Comparison of ENCODE assay signal across 9 cellular contexts in the genomic region with DNA sequence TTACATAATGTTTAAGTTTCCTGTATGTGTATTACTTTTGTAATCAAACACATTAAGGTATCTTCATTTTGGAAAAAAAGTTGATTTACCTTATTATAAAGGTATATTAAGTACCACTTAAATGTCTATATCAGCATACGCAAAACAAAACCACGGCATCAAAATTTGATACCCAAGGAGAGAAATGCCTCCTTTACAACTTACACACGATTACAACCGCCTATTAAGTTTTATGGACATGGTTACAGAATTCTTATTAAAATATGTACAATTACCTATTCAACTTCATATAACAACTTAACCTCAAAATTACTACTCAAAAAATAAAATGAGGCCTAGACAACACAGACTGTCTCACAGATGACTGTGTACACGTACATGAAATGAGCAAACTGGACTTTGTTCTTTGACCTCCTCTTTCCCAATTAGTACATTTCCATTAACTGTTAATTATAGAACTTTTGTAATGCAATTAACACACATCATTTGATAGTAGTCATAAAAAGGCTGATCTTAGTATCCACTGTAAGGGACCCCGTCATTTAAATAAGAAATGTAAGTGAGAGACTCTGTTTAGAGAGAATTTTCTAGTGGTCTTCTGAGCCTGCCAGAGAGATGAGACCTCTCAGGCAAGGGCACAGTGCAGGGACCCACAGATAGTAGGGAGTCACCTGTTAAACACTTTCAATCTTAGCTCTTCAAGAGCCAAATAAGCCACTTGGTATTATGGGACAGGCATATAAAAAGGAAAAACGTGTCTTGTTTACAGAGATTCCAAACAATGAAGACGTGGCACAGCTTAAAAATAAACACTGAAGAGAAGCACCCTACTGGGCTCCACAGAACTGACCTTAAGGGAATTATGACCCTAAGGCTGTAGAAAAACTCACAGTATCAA. TPM values are rescaled to one million over a fixed set of nuclear protein-coding genes. Genes with fewer than 3 reads are reported as not detected.
DNase-seq lines count a peak whose midpoint lies in the region; ATAC-seq and TF ChIP-seq lines count a peak whose summit lies in the region.
"Had no signal": no experiment of that assay in that cellular context is flagged by ENCODE, and none has a peak within 500 bp of the region (broad histone marks: within the 10 kb centered on the region; RNA-seq: fewer than 3 reads in every experiment).

No MANE protein-coding gene starts in this region.

- ATAC-seq in GM18909 (IDR thresholded peaks at IDR 0.05; ENCODE audit: poor library complexity, unreplicated experiment): no peak
- ATAC-seq in GM21619 (IDR thresholded peaks at IDR 0.05; ENCODE audit: unreplicated experiment): no peak

- peak overlapping the region; percentile 95 for H3K4me3 Mint-ChIP-seq in chondrocyte (ENCODE audit: unreplicated experiment)

- H3K4me1 Mint-ChIP-seq in chondrocyte (ENCODE audit: low read depth): peaks cover 71% of the 10 kb centered on the region

- no peaks in the 10 kb centered on the region for H3K36me3 Mint-ChIP-seq in chondrocyte (ENCODE audit: low read depth)

- H3K27ac ChIP-seq in AG04450 (ENCODE audit: low read depth, low read length) (peak overlapping the region; percentile 22), muscle layer of duodenum (ENCODE audit: low read length) (peak overlapping the region; percentile 98)

- DNase-seq in AG04450 (ENCODE audit: low read depth, low spot score): no peak
- no peak for DNase-seq in Jurkat, Clone E6-1 (ENCODE audit: low read depth, low spot score)
- no peak for DNase-seq in chondrocyte (ENCODE audit: low spot score)
- DNase-seq in NCI-H187 treated with DMSO at 0.1 percent for 48 hours (lab: John Stamatoyannopoulos, UW): no peak
- DNase-seq in GM13976 (ENCODE audit: low spot score): no peak
- DNase-seq: NCI-H1930 had no signal

- H3K36me3 ChIP-seq in muscle layer of duodenum (ENCODE audit: control insufficient read depth in 1 of 2, insufficient read depth in 2 of 2, low read length in 2 of 2): no peaks in the 10 kb centered on the region

- POLR2A ChIA-PET in AG04450 (lab: Yijun Ruan, JAX): interaction anchor here (1.7 to 1.8 kb wide), 2 partner anchors 13 to 21 kb away, joined by 4 to 6 read pairs; no protein-coding TSS in a partner anchor

- CTCF ChIA-PET in AG04450 (lab: Charles Lee): interaction anchor here (1.8 to 2.2 kb wide), 2 partner anchors 10 to 23 kb away, joined by 8 read pairs; no protein-coding TSS in a partner anchor

- peak overlapping the region; percentile 98 for H3K27ac Mint-ChIP-seq in chondrocyte (ENCODE audit: unreplicated experiment)

- in situ Hi-C loops in GM13976 (cut with MboI; ENCODE audit: low sequenced_read_pairs, unreplicated experiment): no loop called here

- H3K4me3 ChIP-seq in AG04450 (ENCODE audit: low read depth, low read length) (peak overlapping the region; percentile 87), muscle layer of duodenum (ENCODE audit: low read depth in 1 of 2, low read length in 2 of 2) (peak overlapping the region; percentile 96 to 97)
- peak overlapping the region; percentile 88 for H3K4me3 ChIP-seq in Jurkat, Clone E6-1 (ENCODE audit: low read length)

- no peaks in the 10 kb centered on the region for H3K27me3 Mint-ChIP-seq in chondrocyte (ENCODE audit: low read depth)

- peaks cover 33 to 83% of the 10 kb centered on the region in 2 donors for H3K4me1 ChIP-seq in muscle layer of duodenum (ENCODE audit: control insufficient read depth in 1 of 2, insufficient read depth in 2 of 2, low read length in 2 of 2)

- no peaks in the 10 kb centered on the region for H3K27me3 ChIP-seq in AG04450 (ENCODE audit: control insufficient read depth, insufficient read depth, low read length)
- no peaks in the 10 kb centered on the region for H3K27me3 ChIP-seq in muscle layer of duodenum (ENCODE audit: low read depth, low read length)

- TF ChIP-seq CTCF in AG04450 (IDR thresholded peaks at IDR 0.05; ENCODE audit: low read depth, low read length) (no peak), chondrocyte (IDR thresholded peaks at IDR 0.05) (no peak), GM13976 (IDR thresholded peaks at IDR 0.05; ENCODE audit: borderline replicate concordance, control extremely low read depth, extremely low read depth, insufficient read depth, missing control alignments) (no peak)

- H3K9me3 Mint-ChIP-seq in chondrocyte (ENCODE audit: low read depth): no peaks in the 10 kb centered on the region

- H3K9me3 ChIP-seq in AG04450 (ENCODE audit: control insufficient read depth, insufficient read depth, low read length) (peaks cover 4% of the 10 kb centered on the region; the same call in 1 of the 2 replicates), muscle layer of duodenum (ENCODE audit: control insufficient read depth in 1 of 2, low read length in 2 of 2) (no peaks in the 10 kb centered on the region)

RNA-seq across cellular contexts. Expression of gene DIDO1, which starts 2.4 kb away (rescaled TPM):
- polyA plus RNA-seq in AG04450 (2011; rRNA removed): 22.1 and 25.9 TPM in 2 replicates
- 31.2 and 32.0 TPM in 2 replicates for polyA minus RNA-seq in AG04450 (2011; rRNA and poly(A)+ RNA removed)
- 58.1 TPM for polyA plus RNA-seq in Jurkat, Clone E6-1 (2012; ENCODE audit: insufficient read depth, insufficient read length)
- 41.6 to 53.8 TPM (median 42.5 TPM) in 3 replicates for total RNA-seq in chondrocyte

RNA-seq across cellular contexts. Expression of gene GID8, which starts 14.0 kb away (rescaled TPM):
- polyA plus RNA-seq in AG04450 (2011; rRNA removed): 24.3 and 24.4 TPM in 2 replicates
- 27.9 and 30.9 TPM in 2 replicates for polyA minus RNA-seq in AG04450 (2011; rRNA and poly(A)+ RNA removed)
- polyA plus RNA-seq in Jurkat, Clone E6-1 (2012; ENCODE audit: insufficient read depth, insufficient read length): 23.3 TPM
- total RNA-seq in chondrocyte: 26.3 to 30.7 TPM (median 29.7 TPM) in 3 replicates

RNA-seq across cellular contexts. Expression of gene SLC17A9, which starts 28.6 kb away (rescaled TPM):
- polyA plus RNA-seq in AG04450 (2011; rRNA removed): 2.2 TPM in 2 replicates
- polyA minus RNA-seq in AG04450 (2011; rRNA and poly(A)+ RNA removed): 1.3 and 1.8 TPM in 2 replicates
- 3.1 TPM for polyA plus RNA-seq in Jurkat, Clone E6-1 (2012; ENCODE audit: insufficient read depth, insufficient read length)
- 0.24 to 1.2 TPM (median 0.79 TPM) in 3 replicates for total RNA-seq in chondrocyte
